1 cellular context compared by ENCODE assay signal in the genomic region with DNA sequence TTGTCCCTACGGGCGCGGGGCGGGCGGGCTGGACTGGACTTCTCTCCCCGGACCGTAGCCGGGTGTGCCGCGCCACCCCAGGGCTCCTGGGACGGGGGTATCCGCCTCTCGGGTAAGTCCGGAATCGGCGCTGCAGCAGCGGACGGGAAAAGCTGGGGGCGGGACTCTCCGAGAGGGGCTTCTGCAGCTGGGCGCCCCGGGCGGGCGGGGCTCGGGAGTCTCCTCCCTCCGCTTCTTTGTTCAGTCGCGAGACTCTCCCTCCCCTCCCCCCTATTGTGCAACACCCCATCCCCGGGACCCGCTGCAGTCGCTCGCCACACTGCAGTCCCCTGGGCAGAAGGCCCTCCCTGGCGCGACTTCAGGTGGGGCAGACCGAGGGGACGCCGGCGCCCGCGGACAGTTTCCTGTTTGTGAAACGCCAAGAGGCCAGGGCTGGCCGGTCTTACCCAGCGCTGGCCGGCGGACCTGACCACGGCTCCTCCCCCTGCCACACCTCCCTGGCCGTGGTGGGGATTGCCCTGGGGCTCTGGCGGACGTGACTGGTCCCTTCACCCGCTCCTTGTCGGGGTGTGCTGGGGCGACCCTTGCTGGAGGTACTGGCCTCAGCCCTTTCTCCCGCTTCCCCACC.
TF ChIP-seq lines count a peak whose summit lies in the region.

No MANE protein-coding gene starts in this region.

TF ChIP-seq in HEK293, 187 proteins besides CTCF, POLR2A, EP300 and RAD21 (continued from another document and continues in another):
- TF ChIP-seq, protein P1, sequence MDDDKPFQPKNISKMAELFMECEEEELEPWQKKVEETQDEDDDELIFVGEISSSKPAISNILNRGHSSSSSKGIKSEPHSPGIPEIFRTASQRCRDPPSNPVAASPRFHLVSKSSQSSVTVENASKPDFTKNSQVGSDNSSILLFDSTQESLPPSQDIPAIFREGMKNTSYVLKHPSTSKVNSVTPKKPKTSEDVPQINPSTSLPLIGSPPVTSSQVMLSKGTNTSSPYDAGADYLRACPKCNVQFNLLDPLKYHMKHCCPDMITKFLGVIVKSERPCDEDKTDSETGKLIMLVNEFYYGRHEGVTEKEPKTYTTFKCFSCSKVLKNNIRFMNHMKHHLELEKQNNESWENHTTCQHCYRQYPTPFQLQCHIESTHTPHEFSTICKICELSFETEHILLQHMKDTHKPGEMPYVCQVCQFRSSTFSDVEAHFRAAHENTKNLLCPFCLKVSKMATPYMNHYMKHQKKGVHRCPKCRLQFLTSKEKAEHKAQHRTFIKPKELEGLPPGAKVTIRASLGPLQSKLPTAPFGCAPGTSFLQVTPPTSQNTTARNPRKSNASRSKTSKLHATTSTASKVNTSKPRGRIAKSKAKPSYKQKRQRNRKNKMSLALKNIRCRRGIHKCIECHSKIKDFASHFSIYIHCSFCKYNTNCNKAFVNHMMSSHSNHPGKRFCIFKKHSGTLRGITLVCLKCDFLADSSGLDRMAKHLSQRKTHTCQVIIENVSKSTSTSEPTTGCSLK (tag by site-specific recombination; IDR thresholded peaks at IDR 0.05) = no peak
- TF ChIP-seq, protein P2, sequence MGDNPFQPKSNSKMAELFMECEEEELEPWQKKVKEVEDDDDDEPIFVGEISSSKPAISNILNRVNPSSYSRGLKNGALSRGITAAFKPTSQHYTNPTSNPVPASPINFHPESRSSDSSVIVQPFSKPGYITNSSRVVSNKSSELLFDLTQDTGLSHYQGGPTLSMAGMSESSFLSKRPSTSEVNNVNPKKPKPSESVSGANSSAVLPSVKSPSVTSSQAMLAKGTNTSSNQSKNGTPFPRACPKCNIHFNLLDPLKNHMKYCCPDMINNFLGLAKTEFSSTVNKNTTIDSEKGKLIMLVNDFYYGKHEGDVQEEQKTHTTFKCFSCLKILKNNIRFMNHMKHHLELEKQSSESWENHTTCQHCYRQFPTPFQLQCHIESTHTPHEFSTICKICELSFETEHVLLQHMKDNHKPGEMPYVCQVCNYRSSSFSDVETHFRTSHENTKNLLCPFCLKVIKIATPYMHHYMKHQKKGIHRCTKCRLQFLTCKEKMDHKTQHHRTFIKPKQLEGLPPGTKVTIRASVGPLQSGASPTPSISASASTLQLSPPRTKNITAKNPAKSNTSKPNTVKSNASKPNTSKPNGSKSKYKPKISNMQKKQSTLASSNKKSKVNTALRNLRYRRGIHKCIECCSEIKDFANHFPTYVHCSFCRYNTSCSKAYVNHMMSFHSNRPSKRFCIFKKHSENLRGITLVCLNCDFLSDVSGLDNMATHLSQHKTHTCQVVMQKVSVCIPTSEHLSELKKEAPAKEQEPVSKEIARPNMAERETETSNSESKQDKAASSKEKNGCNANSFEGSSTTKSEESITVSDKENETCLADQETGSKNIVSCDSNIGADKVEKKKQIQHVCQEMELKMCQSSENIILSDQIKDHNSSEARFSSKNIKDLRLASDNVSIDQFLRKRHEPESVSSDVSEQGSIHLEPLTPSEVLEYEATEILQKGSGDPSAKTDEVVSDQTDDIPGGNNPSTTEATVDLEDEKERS (tag by site-specific recombination; IDR thresholded peaks at IDR 0.05) = no peak
- TF ChIP-seq ZNF707 (tag by site-specific recombination; IDR thresholded peaks at IDR 0.05) (no peak), ZNF623 (tag by site-specific recombination; IDR thresholded peaks at IDR 0.05) (no peak), ZNF510 (tag by site-specific recombination; IDR thresholded peaks at IDR 0.05; ENCODE audit: insufficient replicate concordance) (no peak), ZNF311 (tag by site-specific recombination; IDR thresholded peaks at IDR 0.05; ENCODE audit: borderline replicate concordance) (no peak), ZXDB (tag by site-specific recombination; IDR thresholded peaks at IDR 0.05) (no peak), ZNF521 (tag by site-specific recombination; IDR thresholded peaks at IDR 0.05) (no peak), REPIN1 (tag by site-specific recombination; IDR thresholded peaks at IDR 0.05; ENCODE audit: low read depth) (no peak), ZNF341 (tag by site-specific recombination; IDR thresholded peaks at IDR 0.05; ENCODE audit: low read depth) (peak; percentile 71), ZBTB26 (tag by site-specific recombination; optimal IDR thresholded peaks at IDR 0.05) (peak; percentile 8), ZNF830 (tag by site-specific recombination; IDR thresholded peaks at IDR 0.05; ENCODE audit: low read depth) (no peak), ZNF624 (tag by site-specific recombination; IDR thresholded peaks at IDR 0.05) (no peak), ZNF514 (tag by site-specific recombination; IDR thresholded peaks at IDR 0.05) (no peak), KLF10 (tag by site-specific recombination; IDR thresholded peaks at IDR 0.05) (peak; percentile 81), SETDB1 (IDR thresholded peaks at IDR 0.05; ENCODE audit: insufficient read length, low read length) (no peak), ZEB2 (tag by site-specific recombination; IDR thresholded peaks at IDR 0.05) (peak; percentile 11; the same call in 1 of the 2 replicates), HOXA7 (CRISPR knock-in tag; IDR thresholded peaks at IDR 0.05; ENCODE audit: borderline replicate concordance) (no peak), BCL11B (tag by site-specific recombination; IDR thresholded peaks at IDR 0.05; ENCODE audit: low read depth) (no peak), ZNF837 (tag by site-specific recombination; IDR thresholded peaks at IDR 0.05) (no peak), ZNF76 (tag by site-specific recombination; IDR thresholded peaks at IDR 0.05; ENCODE audit: borderline replicate concordance, low read depth) (no peak), ZNF2 (tag by site-specific recombination; IDR thresholded peaks at IDR 0.05) (no peak), ZNF785 (tag by site-specific recombination; IDR thresholded peaks at IDR 0.05) (no peak), ZNF660 (tag by site-specific recombination; IDR thresholded peaks at IDR 0.05) (no peak), ZNF138 (tag by site-specific recombination; IDR thresholded peaks at IDR 0.05; ENCODE audit: borderline replicate concordance) (no peak), PRDM1 (tag by site-specific recombination; IDR thresholded peaks at IDR 0.05) (no peak), ZNF530 (tag by site-specific recombination; IDR thresholded peaks at IDR 0.05; ENCODE audit: low read depth) (no peak), ZNF214 (tag by site-specific recombination; IDR thresholded peaks at IDR 0.05; ENCODE audit: borderline replicate concordance) (no peak), ZNF24 (tag by site-specific recombination; IDR thresholded peaks at IDR 0.05) (no peak), SP7 (tag by site-specific recombination; IDR thresholded peaks at IDR 0.05) (no peak; the same call in 1 of the 2 replicates), ZNF423 (tag by site-specific recombination; IDR thresholded peaks at IDR 0.05) (no peak), ZFHX2 (tag by site-specific recombination; conservative IDR thresholded peaks at IDR 0.05) (no peak), ZNF791 (tag by site-specific recombination; IDR thresholded peaks at IDR 0.05) (no peak), ZBTB1 (tag by site-specific recombination; IDR thresholded peaks at IDR 0.05) (no peak), ZNF175 (tag by site-specific recombination; IDR thresholded peaks at IDR 0.05) (no peak), SP2 (tag by site-specific recombination; IDR thresholded peaks at IDR 0.05) (peak; percentile 70), HOXC10 (CRISPR knock-in tag; IDR thresholded peaks at IDR 0.05) (no peak), ZNF48 (tag by site-specific recombination; IDR thresholded peaks at IDR 0.05) (no peak), ZNF561 (tag by site-specific recombination; IDR thresholded peaks at IDR 0.05; ENCODE audit: borderline replicate concordance) (no peak), MEIS1 (CRISPR knock-in tag; IDR thresholded peaks at IDR 0.05; ENCODE audit: borderline replicate concordance) (no peak), ZNF274 (IDR thresholded peaks at IDR 0.05; ENCODE audit: low read length) (no peak), ZNF274 (tag by site-specific recombination; IDR thresholded peaks at IDR 0.05; ENCODE audit: borderline replicate concordance) (no peak)
- TF ChIP-seq, protein P3, sequence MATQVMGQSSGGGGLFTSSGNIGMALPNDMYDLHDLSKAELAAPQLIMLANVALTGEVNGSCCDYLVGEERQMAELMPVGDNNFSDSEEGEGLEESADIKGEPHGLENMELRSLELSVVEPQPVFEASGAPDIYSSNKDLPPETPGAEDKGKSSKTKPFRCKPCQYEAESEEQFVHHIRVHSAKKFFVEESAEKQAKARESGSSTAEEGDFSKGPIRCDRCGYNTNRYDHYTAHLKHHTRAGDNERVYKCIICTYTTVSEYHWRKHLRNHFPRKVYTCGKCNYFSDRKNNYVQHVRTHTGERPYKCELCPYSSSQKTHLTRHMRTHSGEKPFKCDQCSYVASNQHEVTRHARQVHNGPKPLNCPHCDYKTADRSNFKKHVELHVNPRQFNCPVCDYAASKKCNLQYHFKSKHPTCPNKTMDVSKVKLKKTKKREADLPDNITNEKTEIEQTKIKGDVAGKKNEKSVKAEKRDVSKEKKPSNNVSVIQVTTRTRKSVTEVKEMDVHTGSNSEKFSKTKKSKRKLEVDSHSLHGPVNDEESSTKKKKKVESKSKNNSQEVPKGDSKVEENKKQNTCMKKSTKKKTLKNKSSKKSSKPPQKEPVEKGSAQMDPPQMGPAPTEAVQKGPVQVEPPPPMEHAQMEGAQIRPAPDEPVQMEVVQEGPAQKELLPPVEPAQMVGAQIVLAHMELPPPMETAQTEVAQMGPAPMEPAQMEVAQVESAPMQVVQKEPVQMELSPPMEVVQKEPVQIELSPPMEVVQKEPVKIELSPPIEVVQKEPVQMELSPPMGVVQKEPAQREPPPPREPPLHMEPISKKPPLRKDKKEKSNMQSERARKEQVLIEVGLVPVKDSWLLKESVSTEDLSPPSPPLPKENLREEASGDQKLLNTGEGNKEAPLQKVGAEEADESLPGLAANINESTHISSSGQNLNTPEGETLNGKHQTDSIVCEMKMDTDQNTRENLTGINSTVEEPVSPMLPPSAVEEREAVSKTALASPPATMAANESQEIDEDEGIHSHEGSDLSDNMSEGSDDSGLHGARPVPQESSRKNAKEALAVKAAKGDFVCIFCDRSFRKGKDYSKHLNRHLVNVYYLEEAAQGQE (tag by site-specific recombination; IDR thresholded peaks at IDR 0.05) = no peak
- TF ChIP-seq, protein P4, sequence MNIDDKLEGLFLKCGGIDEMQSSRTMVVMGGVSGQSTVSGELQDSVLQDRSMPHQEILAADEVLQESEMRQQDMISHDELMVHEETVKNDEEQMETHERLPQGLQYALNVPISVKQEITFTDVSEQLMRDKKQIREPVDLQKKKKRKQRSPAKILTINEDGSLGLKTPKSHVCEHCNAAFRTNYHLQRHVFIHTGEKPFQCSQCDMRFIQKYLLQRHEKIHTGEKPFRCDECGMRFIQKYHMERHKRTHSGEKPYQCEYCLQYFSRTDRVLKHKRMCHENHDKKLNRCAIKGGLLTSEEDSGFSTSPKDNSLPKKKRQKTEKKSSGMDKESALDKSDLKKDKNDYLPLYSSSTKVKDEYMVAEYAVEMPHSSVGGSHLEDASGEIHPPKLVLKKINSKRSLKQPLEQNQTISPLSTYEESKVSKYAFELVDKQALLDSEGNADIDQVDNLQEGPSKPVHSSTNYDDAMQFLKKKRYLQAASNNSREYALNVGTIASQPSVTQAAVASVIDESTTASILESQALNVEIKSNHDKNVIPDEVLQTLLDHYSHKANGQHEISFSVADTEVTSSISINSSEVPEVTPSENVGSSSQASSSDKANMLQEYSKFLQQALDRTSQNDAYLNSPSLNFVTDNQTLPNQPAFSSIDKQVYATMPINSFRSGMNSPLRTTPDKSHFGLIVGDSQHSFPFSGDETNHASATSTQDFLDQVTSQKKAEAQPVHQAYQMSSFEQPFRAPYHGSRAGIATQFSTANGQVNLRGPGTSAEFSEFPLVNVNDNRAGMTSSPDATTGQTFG (tag by site-specific recombination; IDR thresholded peaks at IDR 0.05; ENCODE audit: borderline replicate concordance) = no peak
- TF ChIP-seq, protein P5, sequence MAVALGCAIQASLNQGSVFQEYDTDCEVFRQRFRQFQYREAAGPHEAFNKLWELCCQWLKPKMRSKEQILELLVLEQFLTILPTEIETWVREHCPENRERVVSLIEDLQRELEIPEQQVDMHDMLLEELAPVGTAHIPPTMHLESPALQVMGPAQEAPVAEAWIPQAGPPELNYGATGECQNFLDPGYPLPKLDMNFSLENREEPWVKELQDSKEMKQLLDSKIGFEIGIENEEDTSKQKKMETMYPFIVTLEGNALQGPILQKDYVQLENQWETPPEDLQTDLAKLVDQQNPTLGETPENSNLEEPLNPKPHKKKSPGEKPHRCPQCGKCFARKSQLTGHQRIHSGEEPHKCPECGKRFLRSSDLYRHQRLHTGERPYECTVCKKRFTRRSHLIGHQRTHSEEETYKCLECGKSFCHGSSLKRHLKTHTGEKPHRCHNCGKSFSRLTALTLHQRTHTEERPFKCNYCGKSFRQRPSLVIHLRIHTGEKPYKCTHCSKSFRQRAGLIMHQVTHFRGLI (tag by site-specific recombination; IDR thresholded peaks at IDR 0.05) = no peak
- TF ChIP-seq, protein P6, sequence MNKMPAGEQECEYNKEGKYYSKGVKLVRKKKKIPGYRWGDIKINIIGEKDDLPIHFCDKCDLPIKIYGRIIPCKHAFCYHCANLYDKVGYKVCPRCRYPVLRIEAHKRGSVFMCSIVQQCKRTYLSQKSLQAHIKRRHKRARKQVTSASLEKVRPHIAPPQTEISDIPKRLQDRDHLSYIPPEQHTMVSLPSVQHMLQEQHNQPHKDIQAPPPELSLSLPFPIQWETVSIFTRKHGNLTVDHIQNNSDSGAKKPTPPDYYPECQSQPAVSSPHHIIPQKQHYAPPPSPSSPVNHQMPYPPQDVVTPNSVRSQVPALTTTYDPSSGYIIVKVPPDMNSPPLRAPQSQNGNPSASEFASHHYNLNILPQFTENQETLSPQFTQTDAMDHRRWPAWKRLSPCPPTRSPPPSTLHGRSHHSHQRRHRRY (tag by site-specific recombination; IDR thresholded peaks at IDR 0.05) = no peak
- TF ChIP-seq, protein P7, sequence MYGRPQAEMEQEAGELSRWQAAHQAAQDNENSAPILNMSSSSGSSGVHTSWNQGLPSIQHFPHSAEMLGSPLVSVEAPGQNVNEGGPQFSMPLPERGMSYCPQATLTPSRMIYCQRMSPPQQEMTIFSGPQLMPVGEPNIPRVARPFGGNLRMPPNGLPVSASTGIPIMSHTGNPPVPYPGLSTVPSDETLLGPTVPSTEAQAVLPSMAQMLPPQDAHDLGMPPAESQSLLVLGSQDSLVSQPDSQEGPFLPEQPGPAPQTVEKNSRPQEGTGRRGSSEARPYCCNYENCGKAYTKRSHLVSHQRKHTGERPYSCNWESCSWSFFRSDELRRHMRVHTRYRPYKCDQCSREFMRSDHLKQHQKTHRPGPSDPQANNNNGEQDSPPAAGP (tag by site-specific recombination; IDR thresholded peaks at IDR 0.05) = no peak
